Comparison of ENCODE assay signal across 17 cellular contexts in genomic region chr1:53411541-53412152, GRCh38. TPM values are rescaled to one million over a fixed set of nuclear protein-coding genes. Genes with fewer than 3 reads are reported as not detected.
DNase-seq lines count a peak whose midpoint lies in the region; ATAC-seq, FAIRE-seq and TF ChIP-seq lines count a peak whose summit lies in the region.
"Had no signal": no experiment of that assay in that cellular context is flagged by ENCODE, and none has a peak within 500 bp of the region (broad histone marks: within the 10 kb centered on the region; RNA-seq: fewer than 3 reads in every experiment).

No MANE protein-coding gene starts in this region.

- H3K36me3 Mint-ChIP-seq in activated T-cell treated with anti-CD3 and anti-CD28 coated beads, Interleukin-2, amount 50 U/mL, for 24 hours (ENCODE audit: low read depth) = no peaks in the 10 kb centered on the region
- H3K36me3 Mint-ChIP-seq in activated CD4-positive, alpha-beta memory T cell treated with anti-CD3 and anti-CD28 coated beads for 36 hours = no peaks in the 10 kb centered on the region
- H3K36me3 Mint-ChIP-seq in endodermal cell (ENCODE audit: low read depth) = no peaks in the 10 kb centered on the region
- no peaks in the 10 kb centered on the region for H3K36me3 Mint-ChIP-seq in stimulated activated naive CD8-positive, alpha-beta T cell treated with anti-CD3 and anti-CD28 coated beads, Interleukin-15, Interleukin-2, amounts not matched to agents 100 ng/mL and 50 ng/mL, for 24 hours (ENCODE audit: low read depth)

- POLR2A ChIA-PET in activated CD4-positive, alpha-beta memory T cell treated with anti-CD3 and anti-CD28 coated beads for 36 hours (lab: Charles Lee) = no interaction called here

- no peak overlapping the region for H3K9ac ChIP-seq in endodermal cell (ENCODE audit: extremely low read depth, low read length, poor library complexity, severe bottlenecking)

- intact Hi-C loops in activated CD4-positive, alpha-beta memory T cell treated with anti-CD3 and anti-CD28 coated beads for 36 hours (cut with micrococcal nuclease) = loop anchor here (2.0 kb wide), 2 partner anchors 191 to 215 kb away; partner anchors contain the start of genes CPT2 and CZIB
- intact Hi-C loops in pancreas (cut with DNase I) = no loop called here

- H3K4me1 Mint-ChIP-seq in activated T-cell treated with anti-CD3 and anti-CD28 coated beads, Interleukin-2, amount 50 U/mL, for 24 hours (ENCODE audit: low read depth) = peaks cover 72% of the 10 kb centered on the region
- H3K4me1 Mint-ChIP-seq in activated CD4-positive, alpha-beta memory T cell treated with anti-CD3 and anti-CD28 coated beads for 36 hours (ENCODE audit: low read depth) = peaks cover 59% of the 10 kb centered on the region
- peaks cover 45% of the 10 kb centered on the region for H3K4me1 Mint-ChIP-seq in endodermal cell
- H3K4me1 Mint-ChIP-seq in stimulated activated naive CD8-positive, alpha-beta T cell treated with anti-CD3 and anti-CD28 coated beads, Interleukin-15, Interleukin-2, amounts not matched to agents 100 ng/mL and 50 ng/mL, for 24 hours (ENCODE audit: low read depth) = peaks cover 62% of the 10 kb centered on the region

- H3K27me3 Mint-ChIP-seq in activated T-cell treated with anti-CD3 and anti-CD28 coated beads, Interleukin-2, amount 50 U/mL, for 24 hours = no peaks in the 10 kb centered on the region
- H3K27me3 Mint-ChIP-seq in activated CD4-positive, alpha-beta memory T cell treated with anti-CD3 and anti-CD28 coated beads for 36 hours = no peaks in the 10 kb centered on the region
- peaks cover 23% of the 10 kb centered on the region for H3K27me3 Mint-ChIP-seq in endodermal cell (ENCODE audit: insufficient read depth)
- H3K27me3 Mint-ChIP-seq in stimulated activated naive CD8-positive, alpha-beta T cell treated with anti-CD3 and anti-CD28 coated beads, Interleukin-15, Interleukin-2, amounts not matched to agents 100 ng/mL and 50 ng/mL, for 24 hours = no peaks in the 10 kb centered on the region

- H3K9me3 ChIP-seq in endodermal cell (ENCODE audit: control insufficient read depth, low read length) (peaks cover 19% of the 10 kb centered on the region), pancreas (no peaks in the 10 kb centered on the region)
- H3K9me3 ChIP-seq: upper lobe of left lung had no signal

- TF ChIP-seq CTCF in endodermal cell (conservative IDR thresholded peaks at IDR 0.05) (no peak), pancreas (IDR thresholded peaks at IDR 0.05) (no peak)

- H3K4me3 Mint-ChIP-seq in activated T-cell treated with anti-CD3 and anti-CD28 coated beads, Interleukin-2, amount 50 U/mL, for 24 hours = peak overlapping the region; percentile 17
- no peak overlapping the region for H3K4me3 Mint-ChIP-seq in activated CD4-positive, alpha-beta memory T cell treated with anti-CD3 and anti-CD28 coated beads for 36 hours
- H3K4me3 Mint-ChIP-seq in endodermal cell = no peak overlapping the region
- H3K4me3 Mint-ChIP-seq in stimulated activated naive CD8-positive, alpha-beta T cell treated with anti-CD3 and anti-CD28 coated beads, Interleukin-15, Interleukin-2, amounts not matched to agents 100 ng/mL and 50 ng/mL, for 24 hours = peak overlapping the region; percentile 43

- CTCF ChIA-PET in activated CD4-positive, alpha-beta memory T cell treated with anti-CD3 and anti-CD28 coated beads for 36 hours (lab: Charles Lee) = no interaction called here

- H3K4me1 ChIP-seq in endodermal cell (ENCODE audit: control insufficient read depth, insufficient read depth, low read length) = peaks cover 26% of the 10 kb centered on the region
- no peaks in the 10 kb centered on the region for H3K4me1 ChIP-seq in pancreas

- no peak for FAIRE-seq in pancreas (lab: Jason Lieb, UNC)

- H3K27ac Mint-ChIP-seq in activated T-cell treated with anti-CD3 and anti-CD28 coated beads, Interleukin-2, amount 50 U/mL, for 24 hours = peak overlapping the region; percentile 95
- peak overlapping the region; percentile 84 for H3K27ac Mint-ChIP-seq in activated CD4-positive, alpha-beta memory T cell treated with anti-CD3 and anti-CD28 coated beads for 36 hours
- no peak overlapping the region for H3K27ac Mint-ChIP-seq in endodermal cell
- peak overlapping the region; percentile 92 for H3K27ac Mint-ChIP-seq in stimulated activated naive CD8-positive, alpha-beta T cell treated with anti-CD3 and anti-CD28 coated beads, Interleukin-15, Interleukin-2, amounts not matched to agents 100 ng/mL and 50 ng/mL, for 24 hours

- 94 to 97% methylated on average over 3 to 5 of the region's 5 CpGs for WGBS in endodermal cell (ENCODE audit: insufficient coverage in 1 of 2, insufficient read length in 1 of 2), 2 experiments
- WGBS in pancreas, 2 donors = 75 to 80% methylated on average over 5 of the region's 5 CpGs

- no peak for DNase-seq in activated T-cell treated with anti-CD3 and anti-CD28 coated beads, Interleukin-2, amount 50 U/mL, for 24 hours
- DNase-seq in activated T-cell treated with anti-CD3 and anti-CD28 coated beads, Interleukin-2, amount 50 U/mL, for 1 hour = no peak
- DNase-seq in activated CD4-positive, alpha-beta memory T cell treated with anti-CD3 and anti-CD28 coated beads for 36 hours = peak; percentile 48
- DNase-seq in endodermal cell (peak; percentile 42), pancreas (no peak)
- DNase-seq: activated CD8-positive, alpha-beta memory T cell treated with anti-CD3 and anti-CD28 coated beads, Interleukin-2, amount 50 U/mL, for 4 hours; DMS53; effector CD4-positive, alpha-beta T cell; mammary epithelial cell; NCI-H1436; NCI-H524; upper lobe of left lung had no signal

- ATAC-seq in pancreas = no peak
- ATAC-seq in GM19467 (IDR thresholded peaks at IDR 0.05; ENCODE audit: unreplicated experiment) = no peak
- no peak for ATAC-seq in HG02970 (IDR thresholded peaks at IDR 0.05; ENCODE audit: low FRiP score, unreplicated experiment)

- H3K27ac ChIP-seq in endodermal cell (ENCODE audit: low read depth, low read length) (no peak overlapping the region), pancreas (no peak overlapping the region)

- peaks cover 24% of the 10 kb centered on the region for H3K36me3 ChIP-seq in endodermal cell (ENCODE audit: control insufficient read depth, insufficient read depth, low read length)
- no peaks in the 10 kb centered on the region for H3K36me3 ChIP-seq in pancreas
- H3K36me3 ChIP-seq: upper lobe of left lung had no signal

- H3K9me3 Mint-ChIP-seq in activated T-cell treated with anti-CD3 and anti-CD28 coated beads, Interleukin-2, amount 50 U/mL, for 24 hours = no peaks in the 10 kb centered on the region
- H3K9me3 Mint-ChIP-seq in activated CD4-positive, alpha-beta memory T cell treated with anti-CD3 and anti-CD28 coated beads for 36 hours = no peaks in the 10 kb centered on the region
- H3K9me3 Mint-ChIP-seq in endodermal cell = peaks cover 12% of the 10 kb centered on the region
- no peaks in the 10 kb centered on the region for H3K9me3 Mint-ChIP-seq in stimulated activated naive CD8-positive, alpha-beta T cell treated with anti-CD3 and anti-CD28 coated beads, Interleukin-15, Interleukin-2, amounts not matched to agents 100 ng/mL and 50 ng/mL, for 24 hours

- H3K4me3 ChIP-seq in endodermal cell (ENCODE audit: low read length) = no peak overlapping the region
- H3K4me3 ChIP-seq in pancreas = no peak overlapping the region
- H3K4me3 ChIP-seq: upper lobe of left lung had no signal

- no peaks in the 10 kb centered on the region for H3K27me3 ChIP-seq in endodermal cell (ENCODE audit: control insufficient read depth, insufficient read depth, low read length, poor library complexity, severe bottlenecking)
- H3K27me3 ChIP-seq in pancreas = no peaks in the 10 kb centered on the region
- H3K27me3 ChIP-seq: upper lobe of left lung had no signal

RNA-seq across cellular contexts. Expression of gene DMRTB1, which starts 47.6 kb away (rescaled TPM):
- not detected for total RNA-seq in activated CD4-positive, alpha-beta memory T cell treated with anti-CD3 and anti-CD28 coated beads for 36 hours
- total RNA-seq in endodermal cell (not detected), pancreas (not detected)
- polyA plus RNA-seq in endodermal cell (2013, experiment 1 of 2) = not detected
- not detected for polyA plus RNA-seq in endodermal cell (2013, experiment 2 of 2)
- not detected for polyA plus RNA-seq in pancreas
- total RNA-seq: mammary epithelial cell; RPMI7951; T-helper 2 cell treated with Interferon-gamma antibody and Interleukin-4, amounts not matched to agents 100 ng/mL and 5 ng/mL, for 36 hours; upper lobe of left lung had no signal
- polyA plus RNA-seq: mammary epithelial cell had no signal

Comparison
In these comparisons a context has a peak if more than half of its experiments do, and no peak if none do; other contexts are left out.
1. DNase-seq: peak in activated CD4-positive, alpha-beta memory T cell treated with anti-CD3 and anti-CD28 coated beads for 36 hours (single experiment) and endodermal cell (single experiment); none in activated T-cell treated with anti-CD3 and anti-CD28 coated beads, Interleukin-2, amount 50 U/mL, for 24 hours (single experiment), activated T-cell treated with anti-CD3 and anti-CD28 coated beads, Interleukin-2, amount 50 U/mL, for 1 hour (single experiment) and pancreas (0 of 6).
2. H3K4me3 Mint-ChIP-seq: peak in activated T-cell treated with anti-CD3 and anti-CD28 coated beads, Interleukin-2, amount 50 U/mL, for 24 hours (single experiment) and stimulated activated naive CD8-positive, alpha-beta T cell treated with anti-CD3 and anti-CD28 coated beads, Interleukin-15, Interleukin-2, amounts not matched to agents 100 ng/mL and 50 ng/mL, for 24 hours (single experiment); none in activated CD4-positive, alpha-beta memory T cell treated with anti-CD3 and anti-CD28 coated beads for 36 hours (single experiment) and endodermal cell (single experiment).